1 cellular context compared by ENCODE assay signal in genomic region chr11:47249378-47249715, GRCh38.
TF ChIP-seq lines count a peak whose summit lies in the region.

No MANE protein-coding gene starts in this region.

TF ChIP-seq in HepG2, 621 proteins besides CTCF, POLR2A, EP300 and RAD21:
- no peak for TF ChIP-seq ZNF614 (CRISPR knock-in tag; IDR thresholded peaks at IDR 0.05; ENCODE audit: borderline replicate concordance)
- 0 out of 2 replicates have a peak, but pooled peaks have one; percentile 64 for TF ChIP-seq ZMYM2 (CRISPR knock-in tag; IDR thresholded peaks at IDR 0.05)
- TF ChIP-seq ZNF234 (CRISPR knock-in tag; conservative IDR thresholded peaks at IDR 0.05), result 0 out of 2 replicates have a peak, but pooled peaks have one; percentile 50
- no peak for TF ChIP-seq ZNF850 (CRISPR knock-in tag; conservative IDR thresholded peaks at IDR 0.05)
- TF ChIP-seq HNF1B (CRISPR knock-in tag; IDR thresholded peaks at IDR 0.05), result peak; percentile 77; the same call in 1 of the 2 replicates
- TF ChIP-seq PCBP2 (optimal IDR thresholded peaks at IDR 0.05; ENCODE audit: low read depth, low read length, poor library complexity, severe bottlenecking), result no peak
- no peak for TF ChIP-seq SAP130 (CRISPR knock-in tag; IDR thresholded peaks at IDR 0.05; ENCODE audit: low read depth)
- no peak for TF ChIP-seq NR3C1 (CRISPR knock-in tag; IDR thresholded peaks at IDR 0.05)
- TF ChIP-seq SOX13 (IDR thresholded peaks at IDR 0.05), result no peak
- 0 out of 4 replicates have a peak, but pooled peaks of 1 of the 2 experiments have one; percentile 6 for TF ChIP-seq SOX13 (CRISPR knock-in tag; conservative IDR thresholded peaks at IDR 0.05 in 1 of 2, IDR thresholded peaks at IDR 0.05 in 1 of 2)
- 0 out of 2 replicates have a peak, but pooled peaks have one; percentile 3 for TF ChIP-seq ZNF232 (CRISPR knock-in tag; IDR thresholded peaks at IDR 0.05; ENCODE audit: borderline replicate concordance)
- peak; percentile 13; the same call in 1 of the 2 replicates for TF ChIP-seq KDM5A (IDR thresholded peaks at IDR 0.05; ENCODE audit: borderline replicate concordance, low read length)
- no peak for TF ChIP-seq BHLHE40 (IDR thresholded peaks at IDR 0.05; ENCODE audit: low read length)
- TF ChIP-seq SNAPC4 (CRISPR knock-in tag; IDR thresholded peaks at IDR 0.05), result no peak
- TF ChIP-seq ZSCAN5A (CRISPR knock-in tag; IDR thresholded peaks at IDR 0.05; ENCODE audit: borderline replicate concordance), result no peak
- peak; percentile 26; the same call in 1 of the 2 replicates for TF ChIP-seq GATAD2A (CRISPR knock-in tag; IDR thresholded peaks at IDR 0.05)
- no peak for TF ChIP-seq ZKSCAN5 (CRISPR knock-in tag; IDR thresholded peaks at IDR 0.05)
- TF ChIP-seq NFIC (IDR thresholded peaks at IDR 0.05; ENCODE audit: low read length), result peak; percentile 13; the same call in 1 of the 2 replicates
- TF ChIP-seq ZFX (CRISPR knock-in tag; IDR thresholded peaks at IDR 0.05; ENCODE audit: low read depth), result 0 out of 2 replicates have a peak, but pooled peaks have one; percentile 32
- TF ChIP-seq SMC3 (IDR thresholded peaks at IDR 0.05; ENCODE audit: low read length), result 0 out of 2 replicates have a peak, but pooled peaks have one; percentile 3
- 0 out of 2 replicates have a peak, but pooled peaks have one; percentile 1 for TF ChIP-seq HBP1 (CRISPR knock-in tag; IDR thresholded peaks at IDR 0.05; ENCODE audit: low read depth)
- TF ChIP-seq TBL1XR1 (IDR thresholded peaks at IDR 0.05; ENCODE audit: borderline replicate concordance, low read length, partially characterized antibody), result no peak
- TF ChIP-seq BCLAF1 (IDR thresholded peaks at IDR 0.05), result no peak
- no peak for TF ChIP-seq AKAP8 (CRISPR knock-in tag; IDR thresholded peaks at IDR 0.05)
- TF ChIP-seq HNF4G (IDR thresholded peaks at IDR 0.05; ENCODE audit: borderline replicate concordance, low read depth, low read length), result no peak
- no peak for TF ChIP-seq HNF4G (CRISPR knock-in tag; IDR thresholded peaks at IDR 0.05; ENCODE audit: borderline replicate concordance, low read depth)
- TF ChIP-seq DPF2 (CRISPR knock-in tag; IDR thresholded peaks at IDR 0.05; ENCODE audit: borderline replicate concordance, low read depth), result 0 out of 2 replicates have a peak, but pooled peaks have one; percentile 11
- TF ChIP-seq PATZ1 (CRISPR knock-in tag; IDR thresholded peaks at IDR 0.05), result peak; percentile 1; the same call in 1 of the 2 replicates
- TF ChIP-seq ZMYM3 (CRISPR knock-in tag; IDR thresholded peaks at IDR 0.05), result no peak
- 0 out of 2 replicates have a peak, but pooled peaks have one; percentile 11 for TF ChIP-seq ZNF616 (CRISPR knock-in tag; IDR thresholded peaks at IDR 0.05; ENCODE audit: low read depth)
- peak; percentile 1 for TF ChIP-seq ZNF18 (CRISPR knock-in tag; IDR thresholded peaks at IDR 0.05; ENCODE audit: insufficient replicate concordance)
- TF ChIP-seq ZBTB7A (CRISPR knock-in tag; IDR thresholded peaks at IDR 0.05), result peak; percentile 16; the same call in 1 of the 2 replicates
- TF ChIP-seq HDAC6 (IDR thresholded peaks at IDR 0.05; ENCODE audit: low read depth, low read length), result no peak
- no peak for TF ChIP-seq DRAP1 (CRISPR knock-in tag; IDR thresholded peaks at IDR 0.05)
- TF ChIP-seq ZNF431 (CRISPR knock-in tag; IDR thresholded peaks at IDR 0.05; ENCODE audit: borderline replicate concordance, low read depth), result 0 out of 2 replicates have a peak, but pooled peaks have one; percentile 8
- no peak for TF ChIP-seq ZNF496 (CRISPR knock-in tag; IDR thresholded peaks at IDR 0.05; ENCODE audit: insufficient replicate concordance)
- TF ChIP-seq KAT7 (CRISPR knock-in tag; IDR thresholded peaks at IDR 0.05; ENCODE audit: borderline replicate concordance), result no peak
- TF ChIP-seq ZNF512 (CRISPR knock-in tag; IDR thresholded peaks at IDR 0.05), result no peak
